2 cellular contexts compared by ENCODE assay signal in the genomic region with DNA sequence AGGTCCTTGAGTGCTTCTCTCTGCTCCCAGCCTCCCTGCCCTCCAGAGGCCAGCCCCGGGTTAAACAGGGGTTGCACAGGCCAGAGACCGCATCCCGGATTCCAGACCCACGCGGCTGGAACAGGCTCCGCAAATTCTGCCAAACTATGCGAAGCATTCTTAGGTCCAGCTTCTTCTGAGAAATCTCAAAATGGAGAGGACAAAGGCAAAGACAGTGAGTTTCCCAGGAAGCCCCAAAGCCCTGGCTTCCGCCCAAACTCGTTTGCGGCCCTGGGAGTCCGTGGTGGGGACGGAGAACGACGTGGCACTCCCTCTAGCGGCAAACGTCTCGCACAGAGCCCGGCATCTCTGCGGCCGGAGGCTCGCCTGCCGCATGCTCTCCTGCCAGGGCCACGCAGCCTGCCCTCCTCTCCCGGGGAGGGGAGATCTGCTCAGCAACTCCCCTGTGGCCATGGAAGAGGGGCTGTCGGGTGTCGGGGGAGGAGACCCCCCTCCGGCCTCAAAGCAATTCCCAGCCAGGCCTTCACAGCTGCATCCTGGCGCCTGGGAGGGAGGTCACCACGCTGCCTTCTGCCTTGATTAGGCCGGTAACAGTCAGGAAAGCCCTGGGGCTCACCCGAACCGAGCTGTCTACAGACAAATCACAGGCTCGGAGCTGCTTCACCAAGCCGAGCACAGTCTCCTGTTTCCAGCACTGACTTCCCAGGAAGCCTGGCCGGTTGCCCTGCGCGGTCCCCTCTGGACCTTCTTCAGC.
TF ChIP-seq lines count a peak whose summit lies in the region.

No MANE protein-coding gene starts in this region.

TF ChIP-seq in HEK293, 187 proteins besides CTCF, POLR2A, EP300 and RAD21:
- TF ChIP-seq, protein P1, sequence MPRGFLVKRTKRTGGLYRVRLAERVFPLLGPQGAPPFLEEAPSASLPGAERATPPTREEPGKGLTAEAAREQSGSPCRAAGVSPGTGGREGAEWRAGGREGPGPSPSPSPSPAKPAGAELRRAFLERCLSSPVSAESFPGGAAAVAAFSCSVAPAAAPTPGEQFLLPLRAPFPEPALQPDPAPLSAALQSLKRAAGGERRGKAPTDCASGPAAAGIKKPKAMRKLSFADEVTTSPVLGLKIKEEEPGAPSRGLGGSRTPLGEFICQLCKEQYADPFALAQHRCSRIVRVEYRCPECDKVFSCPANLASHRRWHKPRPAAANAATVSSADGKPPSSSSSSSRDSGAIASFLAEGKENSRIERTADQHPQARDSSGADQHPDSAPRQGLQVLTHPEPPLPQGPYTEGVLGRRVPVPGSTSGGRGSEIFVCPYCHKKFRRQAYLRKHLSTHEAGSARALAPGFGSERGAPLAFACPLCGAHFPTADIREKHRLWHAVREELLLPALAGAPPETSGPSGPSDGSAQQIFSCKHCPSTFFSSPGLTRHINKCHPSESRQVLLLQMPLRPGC (tag by site-specific recombination; IDR thresholded peaks at IDR 0.05): no peak
- TF ChIP-seq GLIS1 (tag by site-specific recombination; IDR thresholded peaks at IDR 0.05): peak; percentile 8; the same call in 1 of the 2 replicates
- TF ChIP-seq ZNF2 (tag by site-specific recombination; IDR thresholded peaks at IDR 0.05): no peak
- TF ChIP-seq, protein P2, sequence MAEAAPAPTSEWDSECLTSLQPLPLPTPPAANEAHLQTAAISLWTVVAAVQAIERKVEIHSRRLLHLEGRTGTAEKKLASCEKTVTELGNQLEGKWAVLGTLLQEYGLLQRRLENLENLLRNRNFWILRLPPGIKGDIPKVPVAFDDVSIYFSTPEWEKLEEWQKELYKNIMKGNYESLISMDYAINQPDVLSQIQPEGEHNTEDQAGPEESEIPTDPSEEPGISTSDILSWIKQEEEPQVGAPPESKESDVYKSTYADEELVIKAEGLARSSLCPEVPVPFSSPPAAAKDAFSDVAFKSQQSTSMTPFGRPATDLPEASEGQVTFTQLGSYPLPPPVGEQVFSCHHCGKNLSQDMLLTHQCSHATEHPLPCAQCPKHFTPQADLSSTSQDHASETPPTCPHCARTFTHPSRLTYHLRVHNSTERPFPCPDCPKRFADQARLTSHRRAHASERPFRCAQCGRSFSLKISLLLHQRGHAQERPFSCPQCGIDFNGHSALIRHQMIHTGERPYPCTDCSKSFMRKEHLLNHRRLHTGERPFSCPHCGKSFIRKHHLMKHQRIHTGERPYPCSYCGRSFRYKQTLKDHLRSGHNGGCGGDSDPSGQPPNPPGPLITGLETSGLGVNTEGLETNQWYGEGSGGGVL (tag by site-specific recombination; IDR thresholded peaks at IDR 0.05): peak; percentile 17; the same call in 1 of the 2 replicates
- no peak for TF ChIP-seq ZNF146 (tag by site-specific recombination; IDR thresholded peaks at IDR 0.05)
- TF ChIP-seq, protein P3, sequence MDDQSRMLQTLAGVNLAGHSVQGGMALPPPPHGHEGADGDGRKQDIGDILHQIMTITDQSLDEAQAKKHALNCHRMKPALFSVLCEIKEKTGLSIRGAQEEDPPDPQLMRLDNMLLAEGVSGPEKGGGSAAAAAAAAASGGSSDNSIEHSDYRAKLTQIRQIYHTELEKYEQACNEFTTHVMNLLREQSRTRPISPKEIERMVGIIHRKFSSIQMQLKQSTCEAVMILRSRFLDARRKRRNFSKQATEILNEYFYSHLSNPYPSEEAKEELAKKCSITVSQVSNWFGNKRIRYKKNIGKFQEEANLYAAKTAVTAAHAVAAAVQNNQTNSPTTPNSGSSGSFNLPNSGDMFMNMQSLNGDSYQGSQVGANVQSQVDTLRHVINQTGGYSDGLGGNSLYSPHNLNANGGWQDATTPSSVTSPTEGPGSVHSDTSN (CRISPR knock-in tag; IDR thresholded peaks at IDR 0.05): peak; percentile 51; the same call in 1 of the 2 replicates
- peak; percentile 9; the same call in 1 of the 2 replicates for TF ChIP-seq ZNF654 (tag by site-specific recombination; IDR thresholded peaks at IDR 0.05; ENCODE audit: low read depth)
- TF ChIP-seq ZIC2 (tag by site-specific recombination; IDR thresholded peaks at IDR 0.05): peak; percentile 83

TF ChIP-seq in H1, 55 proteins besides CTCF, POLR2A, EP300 and RAD21:
- TF ChIP-seq SIX5 (IDR thresholded peaks at IDR 0.05; ENCODE audit: low read depth, low read length) (no peak), BRCA1 (IDR thresholded peaks at IDR 0.05; ENCODE audit: low read depth, low read length) (no peak), NRF1 (IDR thresholded peaks at IDR 0.05; ENCODE audit: low read depth, low read length) (no peak), HDAC2 (IDR thresholded peaks at IDR 0.05; ENCODE audit: borderline replicate concordance in 1 of 2, low read depth in 2 of 2, low read length in 2 of 2) (peak in 1 of 2 experiments; percentile 80; a peak in 1 of 4 replicates), SRF (IDR thresholded peaks at IDR 0.05; ENCODE audit: low read depth, low read length) (no peak), SP4 (IDR thresholded peaks at IDR 0.05; ENCODE audit: low read length) (no peak), ASH2L (IDR thresholded peaks at IDR 0.05; ENCODE audit: low read length) (peak; percentile 73), TAF1 (IDR thresholded peaks at IDR 0.05; ENCODE audit: low read depth, low read length) (no peak), CTBP2 (IDR thresholded peaks at IDR 0.05; ENCODE audit: borderline replicate concordance, insufficient read depth, insufficient read length, low read length) (no peak), GABPA (IDR thresholded peaks at IDR 0.05; ENCODE audit: borderline replicate concordance, insufficient read depth, low read length) (0 out of 2 replicates have a peak, but pooled peaks have one; percentile 27), SUZ12 (IDR thresholded peaks at IDR 0.05; ENCODE audit: low read length) (no peak), HDAC6 (IDR thresholded peaks at IDR 0.05; ENCODE audit: low read depth, low read length) (no peak), RBBP5 (IDR thresholded peaks at IDR 0.05; ENCODE audit: borderline replicate concordance, low read depth, low read length) (0 out of 2 replicates have a peak, but pooled peaks have one; percentile 48), RXRA (IDR thresholded peaks at IDR 0.05; ENCODE audit: insufficient read depth, low read depth, low read length) (no peak), POU5F1 (IDR thresholded peaks at IDR 0.05; ENCODE audit: low read depth, low read length) (no peak), CREB1 (IDR thresholded peaks at IDR 0.05) (peak; percentile 69), RNF2 (IDR thresholded peaks at IDR 0.05; ENCODE audit: borderline replicate concordance, low read depth, low read length, missing control alignments, poor library complexity, severe bottlenecking) (peak; percentile 25), TEAD4 (IDR thresholded peaks at IDR 0.05; ENCODE audit: low read depth, low read length) (peak; percentile 55), CHD2 (IDR thresholded peaks at IDR 0.05; ENCODE audit: low read length) (no peak), SIN3A (conservative IDR thresholded peaks at IDR 0.05 in 1 of 2, IDR thresholded peaks at IDR 0.05 in 1 of 2; ENCODE audit: low read depth in 1 of 2, low read length in 2 of 2) (no peak), TCF12 (IDR thresholded peaks at IDR 0.05; ENCODE audit: low read depth, low read length) (no peak), KDM5A (IDR thresholded peaks at IDR 0.05; ENCODE audit: low read length) (no peak), BACH1 (IDR thresholded peaks at IDR 0.05; ENCODE audit: low read length) (no peak), GTF2F1 (IDR thresholded peaks at IDR 0.05; ENCODE audit: borderline replicate concordance, low read depth, low read length) (no peak), PHF8 (conservative IDR thresholded peaks at IDR 0.05; ENCODE audit: low read depth, low read length) (no peak), JUND (IDR thresholded peaks at IDR 0.05; ENCODE audit: low read length) (no peak), TAF7 (optimal IDR thresholded peaks at IDR 0.05; ENCODE audit: borderline replicate concordance, low read depth, low read length) (peak; percentile 16)
- TF ChIP-seq, protein P4, sequence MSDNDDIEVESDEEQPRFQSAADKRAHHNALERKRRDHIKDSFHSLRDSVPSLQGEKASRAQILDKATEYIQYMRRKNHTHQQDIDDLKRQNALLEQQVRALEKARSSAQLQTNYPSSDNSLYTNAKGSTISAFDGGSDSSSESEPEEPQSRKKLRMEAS (IDR thresholded peaks at IDR 0.05): peak; percentile 99
- TF ChIP-seq, protein P5, sequence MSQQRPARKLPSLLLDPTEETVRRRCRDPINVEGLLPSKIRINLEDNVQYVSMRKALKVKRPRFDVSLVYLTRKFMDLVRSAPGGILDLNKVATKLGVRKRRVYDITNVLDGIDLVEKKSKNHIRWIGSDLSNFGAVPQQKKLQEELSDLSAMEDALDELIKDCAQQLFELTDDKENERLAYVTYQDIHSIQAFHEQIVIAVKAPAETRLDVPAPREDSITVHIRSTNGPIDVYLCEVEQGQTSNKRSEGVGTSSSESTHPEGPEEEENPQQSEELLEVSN (IDR thresholded peaks at IDR 0.05): peak; percentile 94
